Comparison of ENCODE assay signal across 8 cellular contexts in genomic region chr2:174004900-174005605, GRCh38. TPM values are rescaled to one million over a fixed set of nuclear protein-coding genes. Genes with fewer than 3 reads are reported as not detected.
DNase-seq lines count a peak whose midpoint lies in the region; ATAC-seq and TF ChIP-seq lines count a peak whose summit lies in the region.

No MANE protein-coding gene starts in this region.

- H3K27me3 ChIP-seq in AG04450 (ENCODE audit: control insufficient read depth, insufficient read depth, low read length) (no peaks in the 10 kb centered on the region), left ventricle myocardium inferior (ENCODE audit: low read depth) (no peaks in the 10 kb centered on the region)

- POLR2A ChIA-PET in AG04450 (lab: Yijun Ruan, JAX) = interaction anchor here (0.7 to 1.2 kb wide), 4 partner anchors 14 to 39 kb away, joined by 3 to 4 read pairs (median 4); no protein-coding TSS in a partner anchor

- H3K4me1 ChIP-seq in left ventricle myocardium inferior = peaks cover 28% of the 10 kb centered on the region

- CTCF ChIA-PET in AG04450 (lab: Charles Lee) = no interaction called here

- no peaks in the 10 kb centered on the region for H3K36me3 ChIP-seq in left ventricle myocardium inferior

- TF ChIP-seq CTCF in AG04450 (IDR thresholded peaks at IDR 0.05; ENCODE audit: low read depth, low read length) (no peak), left ventricle myocardium inferior (IDR thresholded peaks at IDR 0.05; ENCODE audit: borderline replicate concordance) (no peak)

- H3K9me3 ChIP-seq in AG04450 (ENCODE audit: control insufficient read depth, insufficient read depth, low read length) = no peaks in the 10 kb centered on the region
- H3K9me3 ChIP-seq in left ventricle myocardium inferior (replicated peaks) = no peaks in the 10 kb centered on the region

- intact Hi-C loops in left ventricle myocardium inferior (cut with micrococcal nuclease) = no loop called here

- H3K4me3 ChIP-seq in AG04450 (ENCODE audit: low read depth, low read length) = no peak overlapping the region
- H3K4me3 ChIP-seq in left ventricle myocardium inferior = no peak overlapping the region

- ATAC-seq in GM21529 (IDR thresholded peaks at IDR 0.05; ENCODE audit: unreplicated experiment) = peak; percentile 77
- no peak for ATAC-seq in GM21360 (IDR thresholded peaks at IDR 0.05; ENCODE audit: unreplicated experiment)
- ATAC-seq in GM21737 (IDR thresholded peaks at IDR 0.05; ENCODE audit: unreplicated experiment) = no peak

- DNase-seq in AG04450 (ENCODE audit: low read depth, low spot score) (no peak), RKO (ENCODE audit: low spot score) (peak; percentile 59), left ventricle myocardium inferior (peak; percentile 36), SKM-1 (lab: John Stamatoyannopoulos, UW; ENCODE audit: unreplicated experiment) (no peak), Kasumi-1 (lab: John Stamatoyannopoulos, UW) (no peak)

- H3K27ac ChIP-seq in AG04450 (ENCODE audit: low read depth, low read length) (peak overlapping the region; percentile 23), left ventricle myocardium inferior (replicated peaks) (peak overlapping the region; percentile 57)

RNA-seq across cellular contexts. Expression of gene SP3, which starts 39.9 kb away (rescaled TPM):
- 60.6 and 71.8 TPM in 2 replicates for polyA plus RNA-seq in AG04450 (2011; rRNA removed)
- polyA minus RNA-seq in AG04450 (2011; rRNA and poly(A)+ RNA removed) = 57.8 and 95.0 TPM in 2 replicates
- total RNA-seq in left ventricle myocardium inferior = 32.1 TPM

Comparison
In these comparisons a context has a peak if more than half of its experiments do, and no peak if none do; other contexts are left out.
1. DNase-seq: peak in RKO (single experiment) and left ventricle myocardium inferior (single experiment); none in AG04450 (single experiment), SKM-1 (single experiment) and Kasumi-1 (0 of 2).